Comparison of ENCODE assay signal across 27 cellular contexts in the genomic region with DNA sequence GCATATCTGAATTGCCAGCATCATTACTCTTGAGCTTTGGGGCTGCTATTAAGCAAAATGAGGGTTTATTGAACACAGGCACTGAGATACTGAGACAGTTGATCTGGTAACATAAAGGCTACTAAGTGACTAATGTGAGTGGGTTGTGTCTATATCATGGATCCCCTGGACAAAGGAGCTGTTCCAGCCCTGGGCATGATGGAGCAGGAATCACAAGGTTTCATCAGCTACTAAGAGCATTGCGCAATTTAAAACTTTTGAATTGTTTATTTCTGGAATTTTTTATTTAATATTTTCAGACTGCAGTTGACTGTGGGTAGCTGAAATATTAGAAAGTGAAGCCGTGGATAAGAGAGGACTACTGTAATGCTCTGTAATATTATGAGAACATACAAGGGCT.
DNase-seq lines count a peak whose midpoint lies in the region; ATAC-seq and TF ChIP-seq lines count a peak whose summit lies in the region.
"Had no signal": no experiment of that assay in that cellular context is flagged by ENCODE, and none has a peak within 500 bp of the region (broad histone marks: within the 10 kb centered on the region; RNA-seq: fewer than 3 reads in every experiment).

No MANE protein-coding gene starts in this region.

- H3K27ac ChIP-seq in RWPE2 (ENCODE audit: poor library complexity, severe bottlenecking), result no peak overlapping the region
- no peak overlapping the region for H3K27ac ChIP-seq in smooth muscle cell (ENCODE audit: low read depth)
- H3K27ac ChIP-seq: dorsolateral prefrontal cortex, transverse colon had no signal

- 90% methylated on average over 2 of the region's 2 CpGs for WGBS in smooth muscle cell (ENCODE audit: low lambda C conversion rate)

- H3K27me3 Mint-ChIP-seq in naive B cell, result no peaks in the 10 kb centered on the region
- no peaks in the 10 kb centered on the region for H3K27me3 Mint-ChIP-seq in WTC11 (ENCODE audit: low read depth)
- no peaks in the 10 kb centered on the region for H3K27me3 Mint-ChIP-seq in chondrocyte (ENCODE audit: low read depth)
- H3K27me3 Mint-ChIP-seq: activated naive CD8-positive, alpha-beta T cell treated with anti-CD3 and anti-CD28 coated beads, Interleukin-2, amount 10 ng/mL, durations not matched to agents 7 days and 5 days; stimulated activated naive CD8-positive, alpha-beta T cell treated with anti-CD3 and anti-CD28 coated beads, Interleukin-15, Interleukin-2, amounts not matched to agents 100 ng/mL and 50 ng/mL, for 24 hours had no signal

- no peaks in the 10 kb centered on the region for H4K20me1 ChIP-seq in smooth muscle cell (ENCODE audit: low read depth)

- peaks cover 59 to 68% (median 66%) of the 10 kb centered on the region in 3 donors for H3K4me1 Mint-ChIP-seq in naive B cell
- no peaks in the 10 kb centered on the region; the same call in 1 of the 2 replicates for H3K4me1 Mint-ChIP-seq in WTC11
- no peaks in the 10 kb centered on the region for H3K4me1 Mint-ChIP-seq in chondrocyte (ENCODE audit: low read depth)
- H3K4me1 Mint-ChIP-seq: H9 had no signal

- H2AFZ ChIP-seq in smooth muscle cell (ENCODE audit: low read depth), result no peak overlapping the region

- DNase-seq in EL (peak; percentile 18), RWPE2 (ENCODE audit: low spot score) (no peak), fibroblast of gingiva (ENCODE audit: low read depth) (peak; percentile 68), naive B cell (no peak), WTC11 (ENCODE audit: low spot score) (no peak), smooth muscle cell (lab: John Stamatoyannopoulos, UW; ENCODE audit: unreplicated experiment) (no peak), chondrocyte (ENCODE audit: low spot score) (no peak)
- DNase-seq: activated CD4-positive, alpha-beta T cell treated with anti-CD3 and anti-CD28 coated beads for 1 hour; activated naive CD8-positive, alpha-beta T cell treated with anti-CD3 and anti-CD28 coated beads, Interleukin-2, amount 10 ng/mL, durations not matched to agents 7 days and 5 days; AML-193; Calu3; dorsolateral prefrontal cortex; erythroblast; H9; hypothalamus; KBM-7; kidney glomerular epithelial cell; NCI-H1930; NCI-H446 treated with DMSO at 0.1 percent for 48 hours; posterior cingulate gyrus; stimulated activated CD4-positive, alpha-beta T cell treated with anti-CD3 and anti-CD28 coated beads, Interleukin-2, amount 100 ng/mL, for 48 hours; T1000; transverse colon had no signal

- H3F3A ChIP-seq in smooth muscle cell (ENCODE audit: low read depth), result no peaks in the 10 kb centered on the region

- 0 out of 3 replicates have a peak, but pooled peaks have one; percentile 54 for ATAC-seq in RWPE2 (ENCODE audit: low read depth)
- no peak for ATAC-seq in naive B cell (ENCODE audit: low read depth in 2 of 2)
- no peak for ATAC-seq in WTC11
- ATAC-seq in GM21528 (IDR thresholded peaks at IDR 0.05; ENCODE audit: low FRiP score, unreplicated experiment), result no peak

- H3K9me3 Mint-ChIP-seq in naive B cell (peaks cover 4 to 9% (median 6%) of the 10 kb centered on the region in 7 donors), WTC11 (peaks cover 10% of the 10 kb centered on the region), chondrocyte (ENCODE audit: low read depth) (peaks cover 9% of the 10 kb centered on the region)

- H3K79me2 ChIP-seq in smooth muscle cell (ENCODE audit: low read depth), result no peaks in the 10 kb centered on the region

- H3K4me1 ChIP-seq in RWPE2 (ENCODE audit: insufficient read depth, poor library complexity, severe bottlenecking) (no peaks in the 10 kb centered on the region), smooth muscle cell (ENCODE audit: low read depth) (no peaks in the 10 kb centered on the region)

- peak overlapping the region in 5 of 6 donors; percentile 16 to 95 (median 32) for H3K27ac Mint-ChIP-seq in naive B cell
- H3K27ac Mint-ChIP-seq in WTC11, result no peak overlapping the region
- no peak overlapping the region for H3K27ac Mint-ChIP-seq in chondrocyte (ENCODE audit: unreplicated experiment)
- H3K27ac Mint-ChIP-seq: activated naive CD8-positive, alpha-beta T cell treated with anti-CD3 and anti-CD28 coated beads, Interleukin-2, amount 10 ng/mL, durations not matched to agents 7 days and 5 days; activated T-helper 1 cell treated with anti-CD3 and anti-CD28 coated beads, Interleukin-12 subunit alpha, Interleukin-12 subunit beta, Interleukin-2, Interleukin-4 antibody, amounts not matched to agents 30 ng/mL and 10 ng/mL and 1 ng/mL, durations not matched to agents 14 hours and 24 hours and 36 hours; nephron; stimulated activated naive CD8-positive, alpha-beta T cell treated with anti-CD3 and anti-CD28 coated beads, Interleukin-15, Interleukin-2, amounts not matched to agents 100 ng/mL and 50 ng/mL, for 24 hours had no signal

- H3K36me3 Mint-ChIP-seq in naive B cell, result peaks cover 32 to 36% of the 10 kb centered on the region in 2 donors
- H3K36me3 Mint-ChIP-seq in WTC11, result peaks cover 11% of the 10 kb centered on the region
- H3K36me3 Mint-ChIP-seq in chondrocyte (ENCODE audit: low read depth), result peaks cover 5% of the 10 kb centered on the region

- H3K9me3 ChIP-seq in RWPE2 (ENCODE audit: severe bottlenecking) (no peaks in the 10 kb centered on the region), smooth muscle cell (replicated peaks; ENCODE audit: low read depth) (no peaks in the 10 kb centered on the region)
- H3K9me3 ChIP-seq: transverse colon had no signal

- H3K4me3 Mint-ChIP-seq in naive B cell (no peak overlapping the region), WTC11 (no peak overlapping the region), chondrocyte (ENCODE audit: unreplicated experiment) (no peak overlapping the region)
- H3K4me3 Mint-ChIP-seq: activated naive CD8-positive, alpha-beta T cell treated with anti-CD3 and anti-CD28 coated beads, Interleukin-2, amount 10 ng/mL, durations not matched to agents 7 days and 5 days; activated T-helper 1 cell treated with anti-CD3 and anti-CD28 coated beads, Interleukin-12 subunit alpha, Interleukin-12 subunit beta, Interleukin-2, Interleukin-4 antibody, amounts not matched to agents 30 ng/mL and 10 ng/mL and 1 ng/mL, durations not matched to agents 14 hours and 24 hours and 36 hours; H9; nephron; stimulated activated naive CD8-positive, alpha-beta T cell treated with anti-CD3 and anti-CD28 coated beads, Interleukin-15, Interleukin-2, amounts not matched to agents 100 ng/mL and 50 ng/mL, for 24 hours had no signal

- no peak overlapping the region for H3K9ac ChIP-seq in smooth muscle cell (ENCODE audit: low read depth)

- POLR2A ChIA-PET in WTC11 (lab: Charles Lee), result no interaction called here

- H3K36me3 ChIP-seq in RWPE2 (ENCODE audit: low read depth) (no peaks in the 10 kb centered on the region; the same call in 1 of the 2 replicates), smooth muscle cell (ENCODE audit: low read depth) (no peaks in the 10 kb centered on the region)
- H3K36me3 ChIP-seq: transverse colon had no signal

- CTCF ChIA-PET in WTC11 (lab: Charles Lee), result no interaction called here

- TF ChIP-seq CTCF in RWPE2 (IDR thresholded peaks at IDR 0.05; ENCODE audit: poor library complexity, severe bottlenecking) (no peak), WTC11 (IDR thresholded peaks at IDR 0.05) (no peak), smooth muscle cell (IDR thresholded peaks at IDR 0.05; ENCODE audit: borderline replicate concordance, insufficient read depth, poor library complexity, severe bottlenecking) (no peak), chondrocyte (IDR thresholded peaks at IDR 0.05) (no peak)

- H3K27me3 ChIP-seq in RWPE2 (ENCODE audit: insufficient read depth, poor library complexity, severe bottlenecking) (no peaks in the 10 kb centered on the region), smooth muscle cell (ENCODE audit: low read depth) (no peaks in the 10 kb centered on the region)
- H3K27me3 ChIP-seq: dorsolateral prefrontal cortex, transverse colon had no signal

- H3K4me3 ChIP-seq in RWPE2 (ENCODE audit: severe bottlenecking) (no peak overlapping the region), smooth muscle cell (no peak overlapping the region)
- H3K4me3 ChIP-seq: dorsolateral prefrontal cortex, transverse colon had no signal

- no peak overlapping the region for H3K4me2 ChIP-seq in smooth muscle cell

TF ChIP-seq in WTC11, 78 proteins besides CTCF, POLR2A, EP300 and RAD21 (continues in another document):
- no peak for TF ChIP-seq SMAD3 (CRISPR knock-in tag; IDR thresholded peaks at IDR 0.05; ENCODE audit: borderline replicate concordance)
- TF ChIP-seq, protein P1, sequence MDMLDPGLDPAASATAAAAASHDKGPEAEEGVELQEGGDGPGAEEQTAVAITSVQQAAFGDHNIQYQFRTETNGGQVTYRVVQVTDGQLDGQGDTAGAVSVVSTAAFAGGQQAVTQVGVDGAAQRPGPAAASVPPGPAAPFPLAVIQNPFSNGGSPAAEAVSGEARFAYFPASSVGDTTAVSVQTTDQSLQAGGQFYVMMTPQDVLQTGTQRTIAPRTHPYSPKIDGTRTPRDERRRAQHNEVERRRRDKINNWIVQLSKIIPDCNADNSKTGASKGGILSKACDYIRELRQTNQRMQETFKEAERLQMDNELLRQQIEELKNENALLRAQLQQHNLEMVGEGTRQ (CRISPR knock-in tag; IDR thresholded peaks at IDR 0.05), result no peak
- no peak for TF ChIP-seq TEAD4 (CRISPR knock-in tag; IDR thresholded peaks at IDR 0.05)
- TF ChIP-seq, protein P2, sequence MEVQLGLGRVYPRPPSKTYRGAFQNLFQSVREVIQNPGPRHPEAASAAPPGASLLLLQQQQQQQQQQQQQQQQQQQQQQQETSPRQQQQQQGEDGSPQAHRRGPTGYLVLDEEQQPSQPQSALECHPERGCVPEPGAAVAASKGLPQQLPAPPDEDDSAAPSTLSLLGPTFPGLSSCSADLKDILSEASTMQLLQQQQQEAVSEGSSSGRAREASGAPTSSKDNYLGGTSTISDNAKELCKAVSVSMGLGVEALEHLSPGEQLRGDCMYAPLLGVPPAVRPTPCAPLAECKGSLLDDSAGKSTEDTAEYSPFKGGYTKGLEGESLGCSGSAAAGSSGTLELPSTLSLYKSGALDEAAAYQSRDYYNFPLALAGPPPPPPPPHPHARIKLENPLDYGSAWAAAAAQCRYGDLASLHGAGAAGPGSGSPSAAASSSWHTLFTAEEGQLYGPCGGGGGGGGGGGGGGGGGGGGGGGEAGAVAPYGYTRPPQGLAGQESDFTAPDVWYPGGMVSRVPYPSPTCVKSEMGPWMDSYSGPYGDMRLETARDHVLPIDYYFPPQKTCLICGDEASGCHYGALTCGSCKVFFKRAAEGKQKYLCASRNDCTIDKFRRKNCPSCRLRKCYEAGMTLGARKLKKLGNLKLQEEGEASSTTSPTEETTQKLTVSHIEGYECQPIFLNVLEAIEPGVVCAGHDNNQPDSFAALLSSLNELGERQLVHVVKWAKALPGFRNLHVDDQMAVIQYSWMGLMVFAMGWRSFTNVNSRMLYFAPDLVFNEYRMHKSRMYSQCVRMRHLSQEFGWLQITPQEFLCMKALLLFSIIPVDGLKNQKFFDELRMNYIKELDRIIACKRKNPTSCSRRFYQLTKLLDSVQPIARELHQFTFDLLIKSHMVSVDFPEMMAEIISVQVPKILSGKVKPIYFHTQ (CRISPR knock-in tag; IDR thresholded peaks at IDR 0.05), result no peak
- no peak for TF ChIP-seq GTF2I (CRISPR knock-in tag; conservative IDR thresholded peaks at IDR 0.05)

Comparison
In these comparisons a context has a peak if more than half of its experiments do, and no peak if none do; other contexts are left out.
1. DNase-seq: peak in EL (single experiment) and fibroblast of gingiva (single experiment); none in RWPE2 (single experiment), naive B cell (single experiment), WTC11 (single experiment), smooth muscle cell (single experiment) and chondrocyte (single experiment).
2. H3K27ac Mint-ChIP-seq: peak in naive B cell (5 of 6); none in WTC11 (single experiment) and chondrocyte (single experiment).